ENCODE assay signal across 19 cellular contexts in genomic region chr20:21618697-21619421, GRCh38.
A peak's percentile ranks its signal among the peaks of the same experiment; 100 is the strongest.
DNase-seq lines count a peak whose midpoint lies in the region; ATAC-seq and TF ChIP-seq lines count a peak whose summit lies in the region.
"Had no signal": no experiment of that assay in that cellular context is flagged by ENCODE, and none has a peak within 500 bp of the region (broad histone marks: within the 10 kb centered on the region; RNA-seq: fewer than 3 reads in every experiment).

No MANE protein-coding gene starts in this region.

- DNase-seq in MV-4-11 (lab: John Stamatoyannopoulos, UW) = peak; percentile 18
- no peak for DNase-seq in type B pancreatic cell (ENCODE audit: extremely low spot score, unreplicated experiment)
- DNase-seq in NAMALWA (ENCODE audit: low spot score) = no peak
- DNase-seq in stimulated activated CD4-positive, alpha-beta T cell treated with anti-CD3 and anti-CD28 coated beads, Interleukin-4, amount 100 ng/mL, for 1 hour = no peak
- DNase-seq: activated B cell treated with CpG ODN at 0.5 μM for 24 hours; activated CD8-positive, alpha-beta T cell treated with anti-CD3 and anti-CD28 coated beads for 36 hours; activated T-cell treated with anti-CD3 and anti-CD28 coated beads, Interleukin-2, amount 50 U/mL, for 48 hours; cerebellar nuclear complex; COR-L47; left ventricle myocardium superior; NCI-H1436; PC-3; stimulated activated CD4-positive, alpha-beta T cell treated with anti-CD3 and anti-CD28 coated beads, Interleukin-1b, Interleukin-23, amount 100 ng/mL, for 48 hours; stimulated activated naive CD4-positive, alpha-beta T cell treated with Interleukin-2 at 50 U/mL for 16 hours; thyroid gland had no signal

- ATAC-seq in GM18858 (IDR thresholded peaks at IDR 0.05; ENCODE audit: unreplicated experiment) = peak; percentile 70
- peak; percentile 42 for ATAC-seq in HG02798 (IDR thresholded peaks at IDR 0.05; ENCODE audit: poor library complexity, unreplicated experiment)
- ATAC-seq in GM21619 (IDR thresholded peaks at IDR 0.05; ENCODE audit: unreplicated experiment) = no peak
- ATAC-seq: activated CD8-positive, alpha-beta T cell treated with anti-CD3 and anti-CD28 coated beads for 36 hours; left ventricle myocardium superior; PC-3 had no signal

- H3K36me3 Mint-ChIP-seq in type B pancreatic cell = no peaks in the 10 kb centered on the region

- H3K27me3 Mint-ChIP-seq in type B pancreatic cell = peaks cover 44% of the 10 kb centered on the region

- H3K4me1 Mint-ChIP-seq in type B pancreatic cell (ENCODE audit: unreplicated experiment) = peaks cover 4% of the 10 kb centered on the region

- H3K4me3 Mint-ChIP-seq in type B pancreatic cell = peak overlapping the region; percentile 62
- H3K4me3 Mint-ChIP-seq: activated B cell treated with CpG ODN at 0.5 μM for 24 hours; activated CD8-positive, alpha-beta T cell treated with anti-CD3 and anti-CD28 coated beads for 36 hours; activated naive CD4-positive, alpha-beta T cell treated with anti-CD3 and anti-CD28 coated beads, Interleukin-2, amount 50 U/mL, for 24 hours had no signal

- no peaks in the 10 kb centered on the region for H3K9me3 Mint-ChIP-seq in type B pancreatic cell
- H3K9me3 Mint-ChIP-seq: activated B cell treated with CpG ODN at 0.5 μM for 24 hours; activated CD8-positive, alpha-beta T cell treated with anti-CD3 and anti-CD28 coated beads for 36 hours; activated naive CD4-positive, alpha-beta T cell treated with anti-CD3 and anti-CD28 coated beads, Interleukin-2, amount 50 U/mL, for 24 hours had no signal

- H3K27ac Mint-ChIP-seq in type B pancreatic cell = peak overlapping the region; percentile 58
- H3K27ac Mint-ChIP-seq: activated B cell treated with CpG ODN at 0.5 μM for 24 hours; activated CD8-positive, alpha-beta T cell treated with anti-CD3 and anti-CD28 coated beads for 36 hours; activated naive CD4-positive, alpha-beta T cell treated with anti-CD3 and anti-CD28 coated beads, Interleukin-2, amount 50 U/mL, for 24 hours had no signal

- no peak for TF ChIP-seq CTCF in type B pancreatic cell (conservative IDR thresholded peaks at IDR 0.05)
